25 cellular contexts compared by ENCODE assay signal in genomic region chr10:33087922-33088321, GRCh38.
DNase-seq lines count a peak whose midpoint lies in the region; ATAC-seq and TF ChIP-seq lines count a peak whose summit lies in the region.
"Had no signal": no experiment of that assay in that cellular context is flagged by ENCODE, and none has a peak within 500 bp of the region (broad histone marks: within the 10 kb centered on the region; RNA-seq: fewer than 3 reads in every experiment).

No MANE protein-coding gene starts in this region.

- H3K9me3 Mint-ChIP-seq in T-helper 1 cell treated with Interleukin-12 subunit alpha and Interleukin-12 subunit beta and Interleukin-4 antibody, amounts not matched to agents 30 μg/mL and 1 μg/mL, for 36 hours = peaks cover 27% of the 10 kb centered on the region
- H3K9me3 Mint-ChIP-seq in CD4-positive, alpha-beta memory T cell = peaks cover 5 to 43% (median 21%) of the 10 kb centered on the region in 8 donors
- H3K9me3 Mint-ChIP-seq in T-cell = peaks cover 4 to 14% (median 5%) of the 10 kb centered on the region in 3 donors

- H3K36me3 ChIP-seq in CD4-positive, alpha-beta memory T cell (ENCODE audit: insufficient read depth, low read length) = no peaks in the 10 kb centered on the region
- H3K36me3 ChIP-seq in kidney epithelial cell (ENCODE audit: control insufficient read depth, insufficient read depth, low read length) (no peaks in the 10 kb centered on the region), psoas muscle (ENCODE audit: insufficient read depth in 1 of 2, low read depth in 1 of 2) (no peaks in the 10 kb centered on the region), H7 (replicated peaks; ENCODE audit: control insufficient read depth, insufficient read depth, low read length) (no peaks in the 10 kb centered on the region)
- H3K36me3 ChIP-seq: transverse colon had no signal

- CTCF ChIA-PET in CD4-positive, alpha-beta memory T cell (lab: Charles Lee; ENCODE audit: partially characterized antibody) = interaction anchor here (1.3 kb wide), 1 partner anchor 9 kb away, joined by 3 read pairs; no protein-coding TSS in a partner anchor
- CTCF ChIA-PET in T-cell (lab: Charles Lee) = no interaction called here

- H3K4me3 ChIP-seq in CD4-positive, alpha-beta memory T cell (ENCODE audit: low read length in 2 of 2) = no peak overlapping the region
- H3K4me3 ChIP-seq in kidney epithelial cell (ENCODE audit: low read depth, low read length) (no peak overlapping the region), psoas muscle (no peak overlapping the region), H7 (ENCODE audit: insufficient read depth, low read depth, low read length) (no peak overlapping the region)
- H3K4me3 ChIP-seq: dorsolateral prefrontal cortex, SK-N-MC, transverse colon had no signal

- ATAC-seq in T-cell (replicated peaks in 1 of 4) (no peak), psoas muscle (no peak)
- ATAC-seq: HepG2, left cardiac atrium had no signal

- TF ChIP-seq CTCF in kidney epithelial cell (IDR thresholded peaks at IDR 0.05; ENCODE audit: insufficient read depth, low read length, poor library complexity, severe bottlenecking) (no peak), psoas muscle (IDR thresholded peaks at IDR 0.05) (no peak)

- peak overlapping the region; percentile 32 for H3K27ac Mint-ChIP-seq in T-helper 1 cell treated with Interleukin-12 subunit alpha and Interleukin-12 subunit beta and Interleukin-4 antibody, amounts not matched to agents 30 μg/mL and 1 μg/mL, for 36 hours
- peak overlapping the region; percentile 78 to 94 (median 87) for H3K27ac Mint-ChIP-seq in CD4-positive, alpha-beta memory T cell
- peak overlapping the region; percentile 64 to 87 for H3K27ac Mint-ChIP-seq in T-cell
- H3K27ac Mint-ChIP-seq: activated B cell treated with CpG ODN at 0.5 μM for 24 hours had no signal

- peaks cover 12% of the 10 kb centered on the region for H3K36me3 Mint-ChIP-seq in T-helper 1 cell treated with Interleukin-12 subunit alpha and Interleukin-12 subunit beta and Interleukin-4 antibody, amounts not matched to agents 30 μg/mL and 1 μg/mL, for 36 hours (ENCODE audit: low read depth)
- peaks cover 43 to 66% of the 10 kb centered on the region in 2 donors for H3K36me3 Mint-ChIP-seq in CD4-positive, alpha-beta memory T cell
- peaks cover 27% of the 10 kb centered on the region for H3K36me3 Mint-ChIP-seq in T-cell

- DNase-seq in T-helper 1 cell (no peak), T-cell (no peak), kidney epithelial cell (ENCODE audit: low read depth) (peak; percentile 14), psoas muscle (no peak), H7 (no peak)
- no peak for DNase-seq in CD4-positive, alpha-beta memory T cell
- DNase-seq in stimulated activated CD4-positive, alpha-beta T cell treated with anti-CD3 and anti-CD28 coated beads, Interleukin-2, amount 100 ng/mL, for 48 hours = no peak
- DNase-seq: activated B cell treated with CpG ODN at 0.5 μM for 24 hours; activated CD4-positive, alpha-beta T cell treated with anti-CD3 and anti-CD28 coated beads, Interleukin-2, amount 50 U/mL, for 4 hours; cerebellar nuclear complex; dorsolateral prefrontal cortex; glutamatergic neuron; left cardiac atrium; mammary epithelial cell; NCI-H1092 treated with DMSO at 0.1 percent for 48 hours; NCI-H2029; NCI-H2227 treated with DMSO at 0.1 percent for 48 hours; posterior cingulate gyrus; RPMI8226; stimulated activated CD4-positive, alpha-beta T cell treated with anti-CD3 and anti-CD28 coated beads, Interleukin-15, amount 100 ng/mL, for 24 hours; transverse colon had no signal

- no peaks in the 10 kb centered on the region for H3K27me3 ChIP-seq in CD4-positive, alpha-beta memory T cell (ENCODE audit: insufficient read depth, low read length)
- H3K27me3 ChIP-seq in kidney epithelial cell (ENCODE audit: control insufficient read depth, insufficient read depth, low read length) (no peaks in the 10 kb centered on the region), psoas muscle (ENCODE audit: insufficient read depth in 3 of 3, low read length in 2 of 3) (no peaks in the 10 kb centered on the region), H7 (ENCODE audit: control insufficient read depth, insufficient read depth, low read length) (no peaks in the 10 kb centered on the region)
- H3K27me3 ChIP-seq: transverse colon had no signal

- intact Hi-C loops in CD4-positive, alpha-beta memory T cell (cut with micrococcal nuclease) = loop anchor here (2.0 kb wide), 1 partner anchor 23 kb away; no protein-coding TSS in a partner anchor
- intact Hi-C loops in psoas muscle (cut with DNase I) = no loop called here

- POLR2A ChIA-PET in CD4-positive, alpha-beta memory T cell (lab: Charles Lee; ENCODE audit: partially characterized antibody) = interaction anchor here (0.7 to 2.7 kb wide), 12 partner anchors 8 to 642 kb away, joined by 3 to 20 read pairs (median 4); partner anchors contain the start of gene CCDC7
- POLR2A ChIA-PET in T-cell (lab: Charles Lee) = interaction anchor here in 1 of 2 donors (0.6 kb wide), 1 partner anchor 32 kb away, joined by 4 read pairs; no protein-coding TSS in a partner anchor

- no peaks in the 10 kb centered on the region for H3K9me3 ChIP-seq in CD4-positive, alpha-beta memory T cell (ENCODE audit: control insufficient read depth in 1 of 2, low read length in 2 of 2)
- H3K9me3 ChIP-seq in psoas muscle = no peaks in the 10 kb centered on the region
- H3K9me3 ChIP-seq: transverse colon had no signal

- H3K4me1 Mint-ChIP-seq in T-helper 1 cell treated with Interleukin-12 subunit alpha and Interleukin-12 subunit beta and Interleukin-4 antibody, amounts not matched to agents 30 μg/mL and 1 μg/mL, for 36 hours (ENCODE audit: low read depth) = peaks cover 11% of the 10 kb centered on the region
- peaks cover 44 to 78% (median 61%) of the 10 kb centered on the region in 4 donors for H3K4me1 Mint-ChIP-seq in CD4-positive, alpha-beta memory T cell
- peaks cover 25 to 61% (median 29%) of the 10 kb centered on the region in 3 donors for H3K4me1 Mint-ChIP-seq in T-cell

- H3K4me3 Mint-ChIP-seq in T-helper 1 cell treated with Interleukin-12 subunit alpha and Interleukin-12 subunit beta and Interleukin-4 antibody, amounts not matched to agents 30 μg/mL and 1 μg/mL, for 36 hours = peak overlapping the region; percentile 20
- H3K4me3 Mint-ChIP-seq in CD4-positive, alpha-beta memory T cell = peak overlapping the region in 7 of 8 donors; percentile 26 to 77 (median 65)
- H3K4me3 Mint-ChIP-seq in T-cell = peak overlapping the region in 1 of 3 donors; percentile 41
- H3K4me3 Mint-ChIP-seq: activated B cell treated with CpG ODN at 0.5 μM for 24 hours had no signal

- H3K27me3 Mint-ChIP-seq in T-helper 1 cell treated with Interleukin-12 subunit alpha and Interleukin-12 subunit beta and Interleukin-4 antibody, amounts not matched to agents 30 μg/mL and 1 μg/mL, for 36 hours (ENCODE audit: low read depth) = no peaks in the 10 kb centered on the region
- peaks cover 0 to 1% of the 10 kb centered on the region in 2 donors for H3K27me3 Mint-ChIP-seq in CD4-positive, alpha-beta memory T cell
- H3K27me3 Mint-ChIP-seq in T-cell = no peaks in the 10 kb centered on the region
- H3K27me3 Mint-ChIP-seq: activated B cell treated with CpG ODN at 0.5 μM for 24 hours had no signal

- 83 to 97% (median 89%) methylated on average over 1 of the region's 1 CpG for WGBS in psoas muscle, 3 donors

- H3K27ac ChIP-seq in CD4-positive, alpha-beta memory T cell (ENCODE audit: low read depth, low read length) = no peak overlapping the region
- no peak overlapping the region for H3K27ac ChIP-seq in psoas muscle
- H3K27ac ChIP-seq: 22Rv1, dorsolateral prefrontal cortex, SK-N-MC, transverse colon had no signal

- H3K4me1 ChIP-seq in CD4-positive, alpha-beta memory T cell (ENCODE audit: insufficient read depth, low read length) = peaks cover 49% of the 10 kb centered on the region
- H3K4me1 ChIP-seq in psoas muscle = no peaks in the 10 kb centered on the region
- H3K4me1 ChIP-seq: transverse colon had no signal

Comparison
In these comparisons a context has a peak if more than half of its experiments do, and no peak if none do; other contexts are left out.
1. H3K27ac Mint-ChIP-seq: peak in every context shown above with its lines; median percentile 87 in CD4-positive, alpha-beta memory T cell; 76 in T-cell; 32 in T-helper 1 cell treated with Interleukin-12 subunit alpha and Interleukin-12 subunit beta and Interleukin-4 antibody, amounts not matched to agents 30 μg/mL and 1 μg/mL, for 36 hours.